Comparison of ENCODE assay signal across 1 cellular context in the genomic region with DNA sequence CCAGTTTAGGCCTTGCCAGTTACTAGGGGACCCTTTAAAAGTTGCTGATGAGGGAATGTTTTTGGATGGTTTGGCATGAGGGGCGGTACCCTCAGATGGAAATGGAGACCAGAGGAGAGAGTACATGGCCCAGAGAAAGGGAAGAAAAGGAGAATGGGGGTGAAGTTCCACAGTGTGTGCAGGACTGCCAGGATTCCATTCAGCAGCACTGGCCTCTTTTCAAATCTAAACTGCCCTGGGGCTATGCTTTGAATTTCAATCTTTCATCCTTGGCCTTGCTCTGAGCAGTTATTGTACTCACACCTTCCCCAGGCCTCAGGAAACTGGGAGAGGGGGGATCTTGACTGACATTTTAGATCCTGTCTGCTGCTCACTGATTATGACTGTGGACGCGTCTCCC.
TF ChIP-seq lines count a peak whose summit lies in the region.

No MANE protein-coding gene starts in this region.

TF ChIP-seq in SK-N-SH treated with all-trans-retinoic acid at 6 μM for 48 hours, 23 proteins besides CTCF, POLR2A, EP300 and RAD21 (continued from another document):
- TF ChIP-seq, protein P1, sequence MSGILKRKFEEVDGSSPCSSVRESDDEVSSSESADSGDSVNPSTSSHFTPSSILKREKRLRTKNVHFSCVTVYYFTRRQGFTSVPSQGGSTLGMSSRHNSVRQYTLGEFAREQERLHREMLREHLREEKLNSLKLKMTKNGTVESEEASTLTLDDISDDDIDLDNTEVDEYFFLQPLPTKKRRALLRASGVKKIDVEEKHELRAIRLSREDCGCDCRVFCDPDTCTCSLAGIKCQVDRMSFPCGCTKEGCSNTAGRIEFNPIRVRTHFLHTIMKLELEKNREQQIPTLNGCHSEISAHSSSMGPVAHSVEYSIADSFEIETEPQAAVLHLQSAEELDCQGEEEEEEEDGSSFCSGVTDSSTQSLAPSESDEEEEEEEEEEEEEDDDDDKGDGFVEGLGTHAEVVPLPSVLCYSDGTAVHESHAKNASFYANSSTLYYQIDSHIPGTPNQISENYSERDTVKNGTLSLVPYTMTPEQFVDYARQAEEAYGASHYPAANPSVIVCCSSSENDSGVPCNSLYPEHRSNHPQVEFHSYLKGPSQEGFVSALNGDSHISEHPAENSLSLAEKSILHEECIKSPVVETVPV (CRISPR knock-in tag; IDR thresholded peaks at IDR 0.05): no peak
- TF ChIP-seq ISL1 (CRISPR knock-in tag; IDR thresholded peaks at IDR 0.05) (no peak), ZFP30 (CRISPR knock-in tag; IDR thresholded peaks at IDR 0.05) (no peak), OSR1 (CRISPR knock-in tag; IDR thresholded peaks at IDR 0.05) (no peak), ZNF8 (CRISPR knock-in tag; IDR thresholded peaks at IDR 0.05) (no peak), ZNF565 (CRISPR knock-in tag; conservative IDR thresholded peaks at IDR 0.05; ENCODE audit: low read depth) (no peak), ESRRG (CRISPR knock-in tag; IDR thresholded peaks at IDR 0.05) (no peak), ZFP3 (CRISPR knock-in tag; IDR thresholded peaks at IDR 0.05) (no peak), TCF4 (CRISPR knock-in tag; IDR thresholded peaks at IDR 0.05; ENCODE audit: borderline replicate concordance) (no peak), ARNTL (CRISPR knock-in tag; IDR thresholded peaks at IDR 0.05; ENCODE audit: borderline replicate concordance, low read depth) (no peak), ZNF70 (CRISPR knock-in tag; IDR thresholded peaks at IDR 0.05) (no peak), BACH2 (CRISPR knock-in tag; IDR thresholded peaks at IDR 0.05; ENCODE audit: borderline replicate concordance) (no peak)
- TF ChIP-seq, protein P2, sequence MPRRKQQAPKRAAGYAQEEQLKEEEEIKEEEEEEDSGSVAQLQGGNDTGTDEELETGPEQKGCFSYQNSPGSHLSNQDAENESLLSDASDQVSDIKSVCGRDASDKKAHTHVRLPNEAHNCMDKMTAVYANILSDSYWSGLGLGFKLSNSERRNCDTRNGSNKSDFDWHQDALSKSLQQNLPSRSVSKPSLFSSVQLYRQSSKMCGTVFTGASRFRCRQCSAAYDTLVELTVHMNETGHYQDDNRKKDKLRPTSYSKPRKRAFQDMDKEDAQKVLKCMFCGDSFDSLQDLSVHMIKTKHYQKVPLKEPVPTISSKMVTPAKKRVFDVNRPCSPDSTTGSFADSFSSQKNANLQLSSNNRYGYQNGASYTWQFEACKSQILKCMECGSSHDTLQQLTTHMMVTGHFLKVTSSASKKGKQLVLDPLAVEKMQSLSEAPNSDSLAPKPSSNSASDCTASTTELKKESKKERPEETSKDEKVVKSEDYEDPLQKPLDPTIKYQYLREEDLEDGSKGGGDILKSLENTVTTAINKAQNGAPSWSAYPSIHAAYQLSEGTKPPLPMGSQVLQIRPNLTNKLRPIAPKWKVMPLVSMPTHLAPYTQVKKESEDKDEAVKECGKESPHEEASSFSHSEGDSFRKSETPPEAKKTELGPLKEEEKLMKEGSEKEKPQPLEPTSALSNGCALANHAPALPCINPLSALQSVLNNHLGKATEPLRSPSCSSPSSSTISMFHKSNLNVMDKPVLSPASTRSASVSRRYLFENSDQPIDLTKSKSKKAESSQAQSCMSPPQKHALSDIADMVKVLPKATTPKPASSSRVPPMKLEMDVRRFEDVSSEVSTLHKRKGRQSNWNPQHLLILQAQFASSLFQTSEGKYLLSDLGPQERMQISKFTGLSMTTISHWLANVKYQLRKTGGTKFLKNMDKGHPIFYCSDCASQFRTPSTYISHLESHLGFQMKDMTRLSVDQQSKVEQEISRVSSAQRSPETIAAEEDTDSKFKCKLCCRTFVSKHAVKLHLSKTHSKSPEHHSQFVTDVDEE (CRISPR knock-in tag; IDR thresholded peaks at IDR 0.05): no peak
